Comparison of ENCODE assay signal across 20 cellular contexts in the genomic region with DNA sequence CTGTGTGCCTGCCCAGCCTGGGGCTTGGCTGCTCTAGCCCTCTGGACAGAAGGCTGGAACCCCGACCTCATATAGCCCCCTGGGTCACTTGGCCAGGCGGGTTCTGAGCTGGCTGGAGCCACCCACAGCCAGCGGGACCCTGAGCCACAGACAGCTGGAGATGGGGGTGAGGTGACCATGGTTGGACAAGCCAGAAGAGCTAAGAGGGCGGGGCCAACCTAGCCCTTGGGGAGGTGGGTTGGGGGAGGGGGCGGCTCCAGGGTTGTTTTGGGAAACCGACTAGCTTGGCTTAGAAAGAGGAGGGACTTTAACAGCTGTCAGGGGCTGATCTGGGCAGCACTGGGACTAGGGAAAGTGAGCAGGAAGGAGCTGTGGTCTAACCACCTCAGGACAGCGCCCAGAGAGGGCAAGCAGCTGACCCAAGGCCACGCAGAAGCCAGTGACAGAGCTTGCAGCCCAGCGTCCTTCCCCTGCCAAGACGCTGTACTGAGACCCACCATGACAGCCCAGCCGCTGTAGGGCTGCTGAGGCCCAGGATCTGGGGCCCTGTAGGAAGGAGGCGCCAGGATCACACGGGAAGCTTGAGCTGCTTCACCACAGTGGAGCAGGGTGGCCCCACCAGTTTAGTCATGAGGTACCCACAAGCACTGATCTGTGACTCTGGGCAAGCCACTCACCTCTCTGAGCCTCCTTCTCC. TPM values are rescaled to one million over a fixed set of nuclear protein-coding genes. Genes with fewer than 3 reads are reported as not detected.
A peak's percentile ranks its signal among the peaks of the same experiment; 100 is the strongest.
DNase-seq lines count a peak whose midpoint lies in the region; ATAC-seq, FAIRE-seq and TF ChIP-seq lines count a peak whose summit lies in the region.
"Had no signal": no experiment of that assay in that cellular context is flagged by ENCODE, and none has a peak within 500 bp of the region (broad histone marks: within the 10 kb centered on the region; RNA-seq: fewer than 3 reads in every experiment).

No MANE protein-coding gene starts in this region.

- CTCF ChIA-PET in HepG2 (lab: Yijun Ruan, JAX; ENCODE audit: low intra/inter-chr PET ratio, low total read pairs) = no interaction called here

- TF ChIP-seq POLR2A in HepG2 (IDR thresholded peaks at IDR 0.05; ENCODE audit: insufficient read depth in 1 of 2, low read depth in 2 of 2, low read length in 2 of 2) = no peak
- TF ChIP-seq POLR2A in right lobe of liver (IDR thresholded peaks at IDR 0.05) = no peak
- no peak for TF ChIP-seq POLR2A in esophagus squamous epithelium (IDR thresholded peaks at IDR 0.05)

- no peaks in the 10 kb centered on the region for H4K20me1 ChIP-seq in HepG2 (ENCODE audit: insufficient read depth, low read length)
- peaks cover 15% of the 10 kb centered on the region for H4K20me1 ChIP-seq in neural progenitor cell (ENCODE audit: low read depth)

- H3K27me3 ChIP-seq in HepG2 (ENCODE audit: control insufficient read depth in 1 of 2, insufficient read depth in 2 of 2, low read length in 2 of 2) (peaks cover under 1 to 30% of the 10 kb centered on the region in 2 experiments; a peak in 4 of 5 replicates), right lobe of liver (peaks cover 0 to 4% of the 10 kb centered on the region in 2 donors), esophagus squamous epithelium (peaks cover 0 to 48% (median 0%) of the 10 kb centered on the region in 4 donors), neural progenitor cell (no peaks in the 10 kb centered on the region)

- TF ChIP-seq CTCF in HepG2 (CRISPR knock-in tag; IDR thresholded peaks at IDR 0.05) = no peak
- TF ChIP-seq CTCF in right lobe of liver (IDR thresholded peaks at IDR 0.05) = no peak
- TF ChIP-seq CTCF in esophagus squamous epithelium (IDR thresholded peaks at IDR 0.05) = no peak
- TF ChIP-seq CTCF in neural progenitor cell (IDR thresholded peaks at IDR 0.05) = no peak

- no peak for FAIRE-seq in HepG2 (lab: Jason Lieb, UNC)

- TF ChIP-seq EP300 in HepG2 (IDR thresholded peaks at IDR 0.05; ENCODE audit: low read depth in 2 of 2, low read length in 2 of 2) (no peak), HepG2 (CRISPR knock-in tag; IDR thresholded peaks at IDR 0.05; ENCODE audit: borderline replicate concordance) (no peak)

- peaks cover 31% of the 10 kb centered on the region for H3F3A ChIP-seq in neural progenitor cell (ENCODE audit: low read depth)

- ATAC-seq in HepG2 (no peak), right lobe of liver (no peak), GM18873 (IDR thresholded peaks at IDR 0.05; ENCODE audit: low FRiP score, unreplicated experiment) (no peak)
- ATAC-seq: effector memory CD8-positive, alpha-beta T cell; left lobe of liver; natural killer cell had no signal

- in situ Hi-C loops in HepG2 (cut with HindIII; ENCODE audit: extremely low pct_ligation_motif_present, low pct_unique_long_range_greater_than_20kb) = no loop called here

- H3K36me3 Mint-ChIP-seq in neural progenitor cell = no peaks in the 10 kb centered on the region
- H3K36me3 Mint-ChIP-seq: natural killer cell had no signal

- intact Hi-C loops in HepG2 (cut with micrococcal nuclease; ENCODE audit: unreplicated experiment) (no loop called here), right lobe of liver (cut with DNase I) (no loop called here), esophagus squamous epithelium (cut with DNase I) (no loop called here)

- TF ChIP-seq RAD21 in HepG2 (CRISPR knock-in tag; IDR thresholded peaks at IDR 0.05) = no peak

- H3K4me1 ChIP-seq in HepG2 (ENCODE audit: insufficient read depth, low read length) = peaks cover 30% of the 10 kb centered on the region
- peaks cover 0 to 7% (median 0%) of the 10 kb centered on the region in 4 donors for H3K4me1 ChIP-seq in right lobe of liver
- peaks cover 6 to 73% (median 19%) of the 10 kb centered on the region in 3 donors for H3K4me1 ChIP-seq in esophagus squamous epithelium
- peaks cover 21% of the 10 kb centered on the region for H3K4me1 ChIP-seq in neural progenitor cell

- H3K9ac ChIP-seq in HepG2 (ENCODE audit: insufficient read depth, low read depth, low read length) = no peak overlapping the region
- no peak overlapping the region for H3K9ac ChIP-seq in neural progenitor cell

- H2AFZ ChIP-seq in HepG2 (ENCODE audit: low read length) (no peak overlapping the region), neural progenitor cell (replicated peaks) (no peak overlapping the region)

- H3K9me3 ChIP-seq in HepG2 (ENCODE audit: low read length) (no peaks in the 10 kb centered on the region), right lobe of liver (no peaks in the 10 kb centered on the region), esophagus squamous epithelium (no peaks in the 10 kb centered on the region), neural progenitor cell (ENCODE audit: low read depth) (no peaks in the 10 kb centered on the region)
- H3K9me3 ChIP-seq: Peyer's patch had no signal

- no peaks in the 10 kb centered on the region for H3K9me3 Mint-ChIP-seq in neural progenitor cell
- H3K9me3 Mint-ChIP-seq: activated CD4-positive, alpha-beta T cell treated with anti-CD3 and anti-CD28 coated beads, Interleukin-2, amount 10 ng/mL, durations not matched to agents 24 days and 14 days; activated T-helper 1 cell treated with anti-CD3 and anti-CD28 coated beads, Interleukin-12 subunit alpha, Interleukin-12 subunit beta, Interleukin-2, Interleukin-4 antibody, amounts not matched to agents 30 ng/mL and 10 ng/mL and 1 ng/mL, durations not matched to agents 14 hours and 24 hours and 36 hours; effector memory CD8-positive, alpha-beta T cell; IgD-negative memory B cell; natural killer cell; T-helper 1 cell treated with Interleukin-12 subunit alpha and Interleukin-12 subunit beta and Interleukin-4 antibody, amounts not matched to agents 30 μg/mL and 1 μg/mL, for 36 hours had no signal

- H3K4me3 Mint-ChIP-seq in neural progenitor cell = peak overlapping the region; percentile 73
- H3K4me3 Mint-ChIP-seq: activated CD4-positive, alpha-beta T cell treated with anti-CD3 and anti-CD28 coated beads, Interleukin-2, amount 10 ng/mL, durations not matched to agents 24 days and 14 days; activated T-helper 1 cell treated with anti-CD3 and anti-CD28 coated beads, Interleukin-12 subunit alpha, Interleukin-12 subunit beta, Interleukin-2, Interleukin-4 antibody, amounts not matched to agents 30 ng/mL and 10 ng/mL and 1 ng/mL, durations not matched to agents 14 hours and 24 hours and 36 hours; natural killer cell; T-helper 1 cell treated with Interleukin-12 subunit alpha and Interleukin-12 subunit beta and Interleukin-4 antibody, amounts not matched to agents 30 μg/mL and 1 μg/mL, for 36 hours had no signal

- 93% methylated on average over 6 of the region's 13 CpGs for WGBS in HepG2 (ENCODE audit: low lambda C conversion rate)
- WGBS in right lobe of liver (ENCODE audit: insufficient coverage, low coverage, low lambda C conversion rate, missing lambda C conversion rate) = 85% methylated on average over 5 of the region's 13 CpGs
- 58 to 83% methylated on average over 3 to 4 of the region's 13 CpGs for WGBS in esophagus squamous epithelium, 2 donors

- H3K36me3 ChIP-seq in HepG2 (replicated peaks in 1 of 2; ENCODE audit: control insufficient read depth in 1 of 2, insufficient read depth in 2 of 2, low read length in 2 of 2) (no peaks in the 10 kb centered on the region), right lobe of liver (no peaks in the 10 kb centered on the region), esophagus squamous epithelium (no peaks in the 10 kb centered on the region), neural progenitor cell (no peaks in the 10 kb centered on the region)
- H3K36me3 ChIP-seq: Peyer's patch had no signal

- H3K79me2 ChIP-seq in HepG2 (ENCODE audit: insufficient read depth, low read length) (no peaks in the 10 kb centered on the region), neural progenitor cell (ENCODE audit: low read depth) (peaks cover 39% of the 10 kb centered on the region)

- no peak overlapping the region for H3K27ac Mint-ChIP-seq in neural progenitor cell
- H3K27ac Mint-ChIP-seq: activated CD4-positive, alpha-beta T cell treated with anti-CD3 and anti-CD28 coated beads, Interleukin-2, amount 10 ng/mL, durations not matched to agents 24 days and 14 days; activated T-helper 1 cell treated with anti-CD3 and anti-CD28 coated beads, Interleukin-12 subunit alpha, Interleukin-12 subunit beta, Interleukin-2, Interleukin-4 antibody, amounts not matched to agents 30 ng/mL and 10 ng/mL and 1 ng/mL, durations not matched to agents 14 hours and 24 hours and 36 hours; effector memory CD8-positive, alpha-beta T cell; IgD-negative memory B cell; natural killer cell; T-helper 1 cell treated with Interleukin-12 subunit alpha and Interleukin-12 subunit beta and Interleukin-4 antibody, amounts not matched to agents 30 μg/mL and 1 μg/mL, for 36 hours had no signal

- H3K4me3 ChIP-seq in HepG2 (replicated peaks in 1 of 3; ENCODE audit: insufficient read depth in 1 of 3, low read depth in 2 of 3, low read length in 3 of 3) = no peak overlapping the region
- H3K4me3 ChIP-seq in right lobe of liver = no peak overlapping the region
- H3K4me3 ChIP-seq in esophagus squamous epithelium = peak overlapping the region in 3 of 4 donors; percentile 58 to 73 (median 71)
- H3K4me3 ChIP-seq in neural progenitor cell = peak overlapping the region; percentile 14
- H3K4me3 ChIP-seq: Peyer's patch, skin epidermis had no signal

- peaks cover 10% of the 10 kb centered on the region for H3K27me3 Mint-ChIP-seq in neural progenitor cell (ENCODE audit: insufficient read depth, low read depth)

- peaks cover 28% of the 10 kb centered on the region for H3K4me1 Mint-ChIP-seq in neural progenitor cell
- H3K4me1 Mint-ChIP-seq: natural killer cell had no signal

- BruUV-seq in HepG2 (replicated peaks; lab: Mats Ljungman, UMichigan) = no TSS peak

- DNase-seq in HepG2 (ENCODE audit: low spot score) (no peak), right lobe of liver (no peak), esophagus squamous epithelium (lab: John Stamatoyannopoulos, UW) (no peak), neural progenitor cell (ENCODE audit: low spot score) (no peak), NCI-H128 (lab: John Stamatoyannopoulos, UW; ENCODE audit: unreplicated experiment) (no peak), HuH-7 (ENCODE audit: low spot score) (no peak), COLO668 (lab: John Stamatoyannopoulos, UW; ENCODE audit: unreplicated experiment) (no peak)
- DNase-seq: activated CD4-positive, alpha-beta T cell treated with anti-CD3 and anti-CD28 coated beads, Interleukin-2, amount 10 ng/mL, durations not matched to agents 24 days and 14 days; aorta; effector memory CD8-positive, alpha-beta T cell; natural killer cell; NCI-H1436; NCI-H446 treated with DMSO at 0.1 percent for 48 hours; Peyer's patch had no signal

- POLR2A ChIA-PET in HepG2 (lab: Yijun Ruan, JAX) = interaction anchor here (1.7 to 4.5 kb wide), 2 partner anchors 23 to 26 kb away, joined by 6 to 19 read pairs; a partner anchor contains a TSS

- H3K27ac ChIP-seq in HepG2 (ENCODE audit: extremely low read length, insufficient read depth, low read length) = no peak overlapping the region
- H3K27ac ChIP-seq in right lobe of liver = no peak overlapping the region
- peak overlapping the region in 1 of 4 donors; percentile 78 for H3K27ac ChIP-seq in esophagus squamous epithelium
- H3K27ac ChIP-seq in neural progenitor cell = no peak overlapping the region
- H3K27ac ChIP-seq: Peyer's patch had no signal

- no peak overlapping the region for H3K4me2 ChIP-seq in HepG2 (ENCODE audit: low read depth, low read length)
- H3K4me2 ChIP-seq in neural progenitor cell = peak overlapping the region; percentile 87

RNA-seq across cellular contexts. Expression of a gene that starts 2.2 kb away (rescaled TPM):
- total RNA-seq in HepG2 (2016; rRNA removed; fragmentation: Illumina TruSeq; extraction: Trizol) = 36.5 and 42.7 TPM in 2 replicates
- total RNA-seq in HepG2 (2016; cell fraction: cytosol; rRNA removed; fragmentation: Illumina TruSeq; extraction: Trizol; ENCODE audit: low read depth) = 6.6 and 7.0 TPM in 2 replicates
- 34.7 and 36.0 TPM in 2 replicates for total RNA-seq in HepG2 (2016; cell fraction: insoluble cytoplasmic fraction; rRNA removed; fragmentation: Illumina TruSeq; extraction: Trizol)
- total RNA-seq in HepG2 (2016; cell fraction: membrane; rRNA removed; fragmentation: Illumina TruSeq; extraction: Trizol) = 23.1 and 24.2 TPM in 2 replicates
- total RNA-seq in HepG2 (2016; cell fraction: nucleus; rRNA removed; fragmentation: Illumina TruSeq; extraction: Trizol) = 18.6 and 21.4 TPM in 2 replicates
- polyA plus RNA-seq in HepG2 (2011; rRNA removed) = 12.1 and 12.4 TPM in 2 replicates
- 9.1 and 9.5 TPM in 2 replicates for polyA plus RNA-seq in HepG2 (2011; cell fraction: cytosol; rRNA removed)
- 9.2 and 9.6 TPM in 2 replicates for polyA plus RNA-seq in HepG2 (2011; cell fraction: nucleus; rRNA removed)
- 9.9 and 10.9 TPM in 2 replicates for polyA plus RNA-seq in HepG2 (2012)
- polyA plus RNA-seq in HepG2 (2016; cell fraction: cytosol; fragmentation: Illumina TruSeq; extraction: Trizol; ENCODE audit: low read depth) = 12.3 and 14.5 TPM in 2 replicates
- 40.5 and 48.2 TPM in 2 replicates for polyA plus RNA-seq in HepG2 (2016; cell fraction: insoluble cytoplasmic fraction; fragmentation: Illumina TruSeq; extraction: Trizol; ENCODE audit: low read depth)
- polyA plus RNA-seq in HepG2 (2016; cell fraction: membrane; fragmentation: Illumina TruSeq; extraction: Trizol; ENCODE audit: low read depth) = 21.8 and 26.9 TPM in 2 replicates
- polyA plus RNA-seq in HepG2 (2016; cell fraction: nucleus; fragmentation: Illumina TruSeq; extraction: Trizol; ENCODE audit: insufficient read depth, low read depth) = 29.8 and 37.4 TPM in 2 replicates
- 17.7 and 21.6 TPM in 2 replicates for polyA minus RNA-seq in HepG2 (2011; rRNA and poly(A)+ RNA removed; ENCODE audit: low replicate concordance)
- 8.5 and 8.7 TPM in 2 replicates for polyA minus RNA-seq in HepG2 (2011; cell fraction: cytosol; rRNA and poly(A)+ RNA removed)
- polyA minus RNA-seq in HepG2 (2011; cell fraction: nucleus; rRNA and poly(A)+ RNA removed) = 5.8 and 6.1 TPM in 2 replicates
- 1 to 10 TPM in 1 of 6 experiments, under 1 TPM in 5; 0.33 to 1.4 (median 0.49) TPM for total RNA-seq in right lobe of liver
- total RNA-seq in esophagus squamous epithelium = 10 to 100 TPM; 30.4 to 71.6 (median 38.3) TPM
- total RNA-seq in neural progenitor cell (ENCODE audit: low replicate concordance) = 69.0 and 95.1 TPM in 2 replicates
- total RNA-seq: natural killer cell had no signal
- polyA plus RNA-seq: IgD-negative memory B cell had no signal

RNA-seq across cellular contexts. Expression of a gene that starts 26.8 kb away (rescaled TPM):
- total RNA-seq in HepG2 (2016; rRNA removed; fragmentation: Illumina TruSeq; extraction: Trizol) = 16.0 and 30.5 TPM in 2 replicates
- total RNA-seq in HepG2 (2016; cell fraction: cytosol; rRNA removed; fragmentation: Illumina TruSeq; extraction: Trizol; ENCODE audit: low read depth) = 12.8 and 14.4 TPM in 2 replicates
- 14.2 and 21.5 TPM in 2 replicates for total RNA-seq in HepG2 (2016; cell fraction: insoluble cytoplasmic fraction; rRNA removed; fragmentation: Illumina TruSeq; extraction: Trizol)
- 16.6 and 17.1 TPM in 2 replicates for total RNA-seq in HepG2 (2016; cell fraction: membrane; rRNA removed; fragmentation: Illumina TruSeq; extraction: Trizol)
- total RNA-seq in HepG2 (2016; cell fraction: nucleus; rRNA removed; fragmentation: Illumina TruSeq; extraction: Trizol) = 42.9 and 48.9 TPM in 2 replicates
- 8.4 and 9.4 TPM in 2 replicates for polyA plus RNA-seq in HepG2 (2011; rRNA removed)
- 5.4 and 5.8 TPM in 2 replicates for polyA plus RNA-seq in HepG2 (2011; cell fraction: cytosol; rRNA removed)
- 22.0 and 28.1 TPM in 2 replicates for polyA plus RNA-seq in HepG2 (2011; cell fraction: nucleus; rRNA removed)
- polyA plus RNA-seq in HepG2 (2012) = 12.2 and 18.8 TPM in 2 replicates
- polyA plus RNA-seq in HepG2 (2016; cell fraction: cytosol; fragmentation: Illumina TruSeq; extraction: Trizol; ENCODE audit: low read depth) = 6.8 and 7.2 TPM in 2 replicates
- polyA plus RNA-seq in HepG2 (2016; cell fraction: insoluble cytoplasmic fraction; fragmentation: Illumina TruSeq; extraction: Trizol; ENCODE audit: low read depth) = 27.0 TPM in 2 replicates
- polyA plus RNA-seq in HepG2 (2016; cell fraction: membrane; fragmentation: Illumina TruSeq; extraction: Trizol; ENCODE audit: low read depth) = 6.4 and 9.3 TPM in 2 replicates
- polyA plus RNA-seq in HepG2 (2016; cell fraction: nucleus; fragmentation: Illumina TruSeq; extraction: Trizol; ENCODE audit: insufficient read depth, low read depth) = 38.4 and 46.4 TPM in 2 replicates
- 35.2 and 116 TPM in 2 replicates for polyA minus RNA-seq in HepG2 (2011; rRNA and poly(A)+ RNA removed; ENCODE audit: low replicate concordance)
- polyA minus RNA-seq in HepG2 (2011; cell fraction: cytosol; rRNA and poly(A)+ RNA removed) = 12.6 and 17.9 TPM in 2 replicates
- 52.3 and 53.4 TPM in 2 replicates for polyA minus RNA-seq in HepG2 (2011; cell fraction: nucleus; rRNA and poly(A)+ RNA removed)
- total RNA-seq in right lobe of liver = 10 to 100 TPM; 22.5 to 31.1 (median 27.5) TPM
- 10 to 100 TPM; 17.4 to 45.4 (median 31.1) TPM for total RNA-seq in esophagus squamous epithelium
- 21.1 and 37.6 TPM in 2 replicates for total RNA-seq in neural progenitor cell (ENCODE audit: low replicate concordance)

Comparison
In these comparisons a context has a peak if more than half of its experiments do, and no peak if none do; other contexts are left out.
1. H3K4me3 ChIP-seq: peak in esophagus squamous epithelium (3 of 4) and neural progenitor cell (single experiment); none in HepG2 (0 of 3) and right lobe of liver (0 of 3).